ENCODE assay signal across 8 cellular contexts in genomic region chr11:119205080-119205479, GRCh38. TPM values are rescaled to one million over a fixed set of nuclear protein-coding genes. Genes with fewer than 3 reads are reported as not detected.
DNase-seq lines count a peak whose midpoint lies in the region; ATAC-seq and FAIRE-seq lines count a peak whose summit lies in the region.

No MANE protein-coding gene starts in this region.

- DNase-seq in GM19239 (ENCODE audit: insufficient read length, low spot score) (no peak), RPMI8226 (peak; percentile 39), germinal center (ENCODE audit: low spot score) (peak; percentile 25), NCI-H1436 treated with DMSO at 0.1 percent for 48 hours (lab: John Stamatoyannopoulos, UW) (no peak)
- DNase-seq in effector CD8-positive, alpha-beta T cell (lab: John Stamatoyannopoulos, UW), result no peak

- H3K4me3 ChIP-seq in skeletal muscle satellite cell (ENCODE audit: low read length), result no peak overlapping the region

- peak overlapping the region; percentile 85 for H3K4me2 ChIP-seq in skeletal muscle satellite cell (ENCODE audit: low read length)

- peak; percentile 91 for FAIRE-seq in GM19239 (lab: Jason Lieb, UNC)

- peaks cover 18% of the 10 kb centered on the region for H3K4me1 ChIP-seq in skeletal muscle satellite cell (ENCODE audit: control insufficient read depth, insufficient read depth, low read length)

- H3K36me3 ChIP-seq in skeletal muscle satellite cell (ENCODE audit: insufficient read depth, low read length), result no peaks in the 10 kb centered on the region

- no peak overlapping the region for H3K9ac ChIP-seq in skeletal muscle satellite cell (ENCODE audit: low read depth, low read length)

- no peaks in the 10 kb centered on the region for H3K27me3 ChIP-seq in skeletal muscle satellite cell (ENCODE audit: control insufficient read depth, insufficient read depth, low read length)

- ATAC-seq in HG03354 (IDR thresholded peaks at IDR 0.05; ENCODE audit: poor library complexity, severe bottlenecking, unreplicated experiment), result no peak
- no peak for ATAC-seq in HG02938 (IDR thresholded peaks at IDR 0.05; ENCODE audit: unreplicated experiment)

- no peaks in the 10 kb centered on the region for H3K9me3 ChIP-seq in skeletal muscle satellite cell (replicated peaks; ENCODE audit: low read length)

RNA-seq across cellular contexts. Expression of gene CBL, which starts 1.1 kb away (rescaled TPM):
- 7.4 and 7.9 TPM in 2 replicates for total RNA-seq in skeletal muscle satellite cell (2012; rRNA removed)

RNA-seq across cellular contexts. Expression of gene NHERF4, which starts 19.8 kb away (rescaled TPM):
- not detected in 2 replicates for total RNA-seq in skeletal muscle satellite cell (2012; rRNA removed)

RNA-seq across cellular contexts. Expression of gene NLRX1, which starts 36.6 kb away (rescaled TPM):
- total RNA-seq in skeletal muscle satellite cell (2012; rRNA removed), result 10.1 and 10.5 TPM in 2 replicates

RNA-seq across cellular contexts. Expression of gene ABCG4, which starts 56.2 kb away (rescaled TPM):
- not detected in 2 replicates for total RNA-seq in skeletal muscle satellite cell (2012; rRNA removed)

Comparison
In these comparisons a context has a peak if more than half of its experiments do, and no peak if none do; other contexts are left out.
1. DNase-seq: peak in RPMI8226 (single experiment) and germinal center (single experiment); none in GM19239 (single experiment), effector CD8-positive, alpha-beta T cell (single experiment) and NCI-H1436 treated with DMSO at 0.1 percent for 48 hours (single experiment).